30 cellular contexts compared by ENCODE assay signal in genomic region chr5:58813855-58814254, GRCh38.
"Had no signal": no experiment of that assay in that cellular context is flagged by ENCODE, and none has a peak within 500 bp of the region (broad histone marks: within the 10 kb centered on the region; RNA-seq: fewer than 3 reads in every experiment).

No MANE protein-coding gene starts in this region.

- H3K36me3 Mint-ChIP-seq: naive B cell; naive thymus-derived CD4-positive, alpha-beta T cell; naive thymus-derived CD8-positive, alpha-beta T cell; natural killer cell; natural killer cell treated with Interleukin-12 subunit alpha and Interleukin-12 subunit beta and Interleukin-15 and Interleukin-18, amount 100 ng/mL, for 72 hours; neural progenitor cell had no signal

- H3K9me3 Mint-ChIP-seq: naive B cell; naive thymus-derived CD8-positive, alpha-beta T cell; natural killer cell; natural killer cell treated with Interleukin-12 subunit alpha and Interleukin-12 subunit beta and Interleukin-15 and Interleukin-18, amount 100 ng/mL, for 72 hours; nephron; nephron progenitor cell; neural crest cell; neural progenitor cell had no signal

- H3K4me3 Mint-ChIP-seq: naive B cell; naive thymus-derived CD4-positive, alpha-beta T cell; naive thymus-derived CD8-positive, alpha-beta T cell; natural killer cell; natural killer cell treated with Interleukin-12 subunit alpha and Interleukin-12 subunit beta and Interleukin-15 and Interleukin-18, amount 100 ng/mL, for 72 hours; nephron; nephron progenitor cell; neural crest cell; neural progenitor cell had no signal

- H3K4me3 ChIP-seq: neural progenitor cell, ovary, pancreas, prostate gland, psoas muscle, right atrium auricular region, sigmoid colon, skin epidermis, smooth muscle cell, spleen had no signal

- H3K79me2 ChIP-seq: parathyroid adenoma had no signal

- H3K27ac Mint-ChIP-seq: naive thymus-derived CD4-positive, alpha-beta T cell; naive thymus-derived CD8-positive, alpha-beta T cell; natural killer cell; natural killer cell treated with Interleukin-12 subunit alpha and Interleukin-12 subunit beta and Interleukin-15 and Interleukin-18, amount 100 ng/mL, for 72 hours; nephron; nephron progenitor cell; neural progenitor cell; progenitor cell of endocrine pancreas had no signal

- ATAC-seq: naive thymus-derived CD4-positive, alpha-beta T cell; naive thymus-derived CD8-positive, alpha-beta T cell; natural killer cell; natural killer cell treated with Interleukin-12 subunit alpha and Interleukin-12 subunit beta and Interleukin-15 and Interleukin-18, amount 100 ng/mL, for 72 hours; psoas muscle; right cardiac atrium; sciatic nerve had no signal

- H3K27me3 Mint-ChIP-seq: naive B cell; naive thymus-derived CD8-positive, alpha-beta T cell; progenitor cell of endocrine pancreas had no signal

- H3K4me1 Mint-ChIP-seq: naive B cell; naive thymus-derived CD4-positive, alpha-beta T cell; naive thymus-derived CD8-positive, alpha-beta T cell; natural killer cell had no signal

- H3K36me3 ChIP-seq: neural progenitor cell, neutrophil, ovary, pancreas, prostate gland, right atrium auricular region, sigmoid colon, spleen had no signal

- H3K27ac ChIP-seq: neural progenitor cell, neutrophil, ovary, pancreas, parathyroid adenoma, prostate gland, psoas muscle, right atrium auricular region, sigmoid colon, skin epidermis, spleen had no signal

- H3K9ac ChIP-seq: neural progenitor cell, parathyroid adenoma had no signal

- H3K4me2 ChIP-seq: neural progenitor cell, smooth muscle cell had no signal

- FAIRE-seq: pancreas, small intestine had no signal

- H3K9me3 ChIP-seq: neutrophil, ovary, pancreas, prostate gland, psoas muscle, right atrium auricular region, sigmoid colon, spleen had no signal

- H2AFZ ChIP-seq: neural progenitor cell, parathyroid adenoma had no signal

- H3K4me1 ChIP-seq: pancreas, parathyroid adenoma, prostate gland, psoas muscle, right atrium auricular region, sigmoid colon, spleen had no signal

- H3K27me3 ChIP-seq: neural progenitor cell, neutrophil, ovary, pancreas, right atrium auricular region, sigmoid colon, spleen had no signal

- DNase-seq: naive B cell; naive thymus-derived CD4-positive, alpha-beta T cell; naive thymus-derived CD8-positive, alpha-beta T cell; natural killer cell; nephron progenitor cell; occipital lobe; posterior cingulate gyrus; psoas muscle; retina; right cardiac atrium; sigmoid colon; spleen; stimulated activated CD4-positive, alpha-beta T cell treated with anti-CD3 and anti-CD28 coated beads, Interleukin-12 subunit alpha, Interleukin-12 subunit beta, amount 100 ng/mL, for 4 hours; stimulated activated CD4-positive, alpha-beta T cell treated with anti-CD3 and anti-CD28 coated beads, Interleukin-15, amount 100 ng/mL, for 24 hours; stimulated activated CD4-positive, alpha-beta T cell treated with anti-CD3 and anti-CD28 coated beads, Interleukin-2, amount 100 ng/mL, for 24 hours had no signal
